ENCODE assay signal across 18 cellular contexts in genomic region chr20:52675414-52675813, GRCh38.
"Had no signal": no experiment of that assay in that cellular context is flagged by ENCODE, and none has a peak within 500 bp of the region (broad histone marks: within the 10 kb centered on the region; RNA-seq: fewer than 3 reads in every experiment).

No MANE protein-coding gene starts in this region.

- H3K4me1 ChIP-seq: heart left ventricle, parathyroid adenoma had no signal

- H3K4me3 ChIP-seq: heart left ventricle, thyroid gland had no signal

- FAIRE-seq: islet of Langerhans, TTC549 had no signal

- DNase-seq: activated CD4-positive, alpha-beta T cell treated with anti-CD3 and anti-CD28 coated beads, Interleukin-2, amount 10 ng/mL, durations not matched to agents 7 days and 5 days; activated CD4-positive, CD25-positive, alpha-beta regulatory T cell treated with anti-CD3 and anti-CD28 coated beads, Interleukin-2, amount 50 U/mL, for 72 hours; activated CD8-positive, alpha-beta memory T cell treated with anti-CD3 and anti-CD28 coated beads, Interleukin-2, amount 10 ng/mL, durations not matched to agents 7 days and 5 days; activated CD8-positive, alpha-beta T cell treated with anti-CD3 and anti-CD28 coated beads for 36 hours; activated gamma-delta T cell treated with Interleukin-2 at 50 U/mL for 16 hours; activated T-cell treated with anti-CD3 and anti-CD28 coated beads for 4 hours; anterior cingulate cortex; heart left ventricle; nephron progenitor cell; right cardiac atrium; stimulated activated CD4-positive, alpha-beta T cell treated with anti-CD3 and anti-CD28 coated beads, Interleukin-4, amount 100 ng/mL, for 24 hours; substantia nigra; thyroid gland; WERI-Rb-1 had no signal

- H3K79me2 ChIP-seq: parathyroid adenoma had no signal

- ATAC-seq: activated CD8-positive, alpha-beta memory T cell treated with anti-CD3 and anti-CD28 coated beads, Interleukin-2, amount 10 ng/mL, durations not matched to agents 7 days and 5 days; activated CD8-positive, alpha-beta T cell treated with anti-CD3 and anti-CD28 coated beads for 36 hours; heart left ventricle; right cardiac atrium had no signal

- H3K27ac ChIP-seq: epithelial cell of prostate, heart left ventricle, parathyroid adenoma, thyroid gland, WERI-Rb-1 had no signal

- H3K9me3 ChIP-seq: thyroid gland had no signal

- H3K36me3 ChIP-seq: heart left ventricle, thyroid gland, WERI-Rb-1 had no signal

- H3K9ac ChIP-seq: parathyroid adenoma had no signal

- H3K27me3 ChIP-seq: thyroid gland had no signal

- H2AFZ ChIP-seq: parathyroid adenoma had no signal
